2 cellular contexts compared by ENCODE assay signal in genomic region chr11:64868904-64869570, GRCh38.
TF ChIP-seq lines count a peak whose summit lies in the region.

No MANE protein-coding gene starts in this region.

TF ChIP-seq in liver, 16 proteins besides CTCF, POLR2A, EP300 and RAD21:
- TF ChIP-seq, protein P1, sequence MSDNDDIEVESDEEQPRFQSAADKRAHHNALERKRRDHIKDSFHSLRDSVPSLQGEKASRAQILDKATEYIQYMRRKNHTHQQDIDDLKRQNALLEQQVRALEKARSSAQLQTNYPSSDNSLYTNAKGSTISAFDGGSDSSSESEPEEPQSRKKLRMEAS (IDR thresholded peaks at IDR 0.05) = no peak
- TF ChIP-seq RXRA (IDR thresholded peaks at IDR 0.05) (no peak), JUND (IDR thresholded peaks at IDR 0.05) (no peak), HNF4G (IDR thresholded peaks at IDR 0.05) (no peak)

TF ChIP-seq in HepG2, 621 proteins besides CTCF, POLR2A, EP300 and RAD21:
- TF ChIP-seq MIXL1 (CRISPR knock-in tag; IDR thresholded peaks at IDR 0.05) (no peak), MAFK (conservative IDR thresholded peaks at IDR 0.05 in 1 of 2, IDR thresholded peaks at IDR 0.05 in 1 of 2; ENCODE audit: low read length in 2 of 2) (peak in 1 of 2 experiments; percentile 43; a peak in 2 of 4 replicates)
TF ChIP-seq in HepG2: peak in this region for 1.
